Comparison of ENCODE assay signal across 8 cellular contexts in the genomic region with DNA sequence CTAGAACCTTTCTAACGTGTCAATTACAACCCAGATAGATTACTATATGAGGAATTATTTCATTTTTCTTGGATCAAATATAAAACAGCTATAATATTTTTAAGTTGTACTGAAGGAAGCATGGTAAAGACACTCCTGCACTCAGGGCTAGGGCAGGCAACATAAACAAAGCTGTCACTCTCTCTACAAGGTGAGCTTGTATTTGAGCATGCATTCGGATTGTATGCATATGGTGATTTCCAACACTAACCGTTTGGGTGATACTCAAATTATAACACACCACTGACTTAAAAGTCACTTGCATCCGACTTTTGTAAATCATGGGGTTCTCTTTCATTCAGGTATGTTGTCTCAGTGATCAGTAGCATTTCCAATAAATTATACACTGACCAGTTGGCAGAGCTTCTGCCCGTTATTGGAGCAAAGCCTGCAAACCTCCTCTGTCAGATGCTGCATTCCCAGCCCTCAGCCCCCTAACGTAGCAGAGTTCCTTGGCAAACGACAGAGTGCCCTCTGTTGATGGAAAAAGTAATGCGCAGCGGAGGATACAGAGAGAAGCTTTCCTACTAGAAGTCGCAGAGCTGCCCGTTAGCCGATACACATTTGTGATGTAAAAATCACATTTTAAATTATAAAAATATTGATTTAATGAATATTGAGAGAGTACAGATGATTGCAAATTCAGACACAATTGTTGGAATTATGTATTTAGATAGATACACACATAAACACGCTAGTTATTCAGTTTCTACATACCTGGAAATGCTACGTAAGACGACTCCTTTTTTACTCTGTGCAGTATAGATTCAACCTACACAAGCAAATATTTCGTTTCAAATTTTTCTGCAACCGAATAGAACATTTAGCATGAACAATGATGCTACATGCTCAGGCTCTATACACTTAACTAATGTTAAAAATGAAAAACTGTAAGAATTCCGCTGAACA.
A peak's percentile ranks its signal among the peaks of the same experiment; 100 is the strongest.
DNase-seq lines count a peak whose midpoint lies in the region; ATAC-seq and TF ChIP-seq lines count a peak whose summit lies in the region.

No MANE protein-coding gene starts in this region.

- H3K36me3 Mint-ChIP-seq in stimulated activated memory B cell treated with anti-CD40 and anti-IgM and Interleukin-4, amounts not matched to agents 10 μg/mL and 1 μg/mL and 100 μg/mL, for 72 hours = no peaks in the 10 kb centered on the region

- H3K27ac Mint-ChIP-seq in stimulated activated memory B cell treated with anti-CD40 and anti-IgM and Interleukin-4, amounts not matched to agents 10 μg/mL and 1 μg/mL and 100 μg/mL, for 72 hours = no peak overlapping the region

- CTCF ChIA-PET in RWPE1 (lab: Yijun Ruan, JAX) = interaction anchor here (0.5 to 5.1 kb wide), 22 partner anchors 10 to 1187 kb away, joined by 3 to 51 read pairs (median 3); no protein-coding TSS in a partner anchor

- H3K4me3 ChIP-seq in GM12875 (ENCODE audit: low read depth, low read length) = no peak overlapping the region
- H3K4me3 ChIP-seq in iPS-20b (ENCODE audit: low read length) = peak overlapping the region; percentile 64

- no peak overlapping the region for H3K4me3 Mint-ChIP-seq in stimulated activated memory B cell treated with anti-CD40 and anti-IgM and Interleukin-4, amounts not matched to agents 10 μg/mL and 1 μg/mL and 100 μg/mL, for 72 hours

- DNase-seq in AG08395 (ENCODE audit: low spot score) = peak; percentile 23
- DNase-seq in M059J (ENCODE audit: low read depth) = peak; percentile 39
- peak; percentile 53 for DNase-seq in RWPE1 (ENCODE audit: low spot score)
- peak; percentile 50 for DNase-seq in amniotic epithelial cell (ENCODE audit: low read depth)
- DNase-seq in stimulated activated CD4-positive, alpha-beta T cell treated with anti-CD3 and anti-CD28 coated beads, Interleukin-15, amount 100 ng/mL, for 24 hours = peak; percentile 55

- H3K4me1 ChIP-seq in iPS-20b (ENCODE audit: insufficient read depth, low read length) = peaks cover 26% of the 10 kb centered on the region

- no peak for ATAC-seq in stimulated activated memory B cell treated with anti-CD40 and anti-IgM and Interleukin-4, amounts not matched to agents 10 μg/mL and 1 μg/mL and 100 μg/mL, for 72 hours

- no peaks in the 10 kb centered on the region for H3K4me1 Mint-ChIP-seq in stimulated activated memory B cell treated with anti-CD40 and anti-IgM and Interleukin-4, amounts not matched to agents 10 μg/mL and 1 μg/mL and 100 μg/mL, for 72 hours

- peaks cover 28% of the 10 kb centered on the region for H3K27me3 Mint-ChIP-seq in stimulated activated memory B cell treated with anti-CD40 and anti-IgM and Interleukin-4, amounts not matched to agents 10 μg/mL and 1 μg/mL and 100 μg/mL, for 72 hours

- POLR2A ChIA-PET in RWPE1 (lab: Yijun Ruan, JAX; ENCODE audit: low non-redundant PET) = no interaction called here

- peaks cover 9% of the 10 kb centered on the region; the same call in 1 of the 2 replicates for H3K27me3 ChIP-seq in iPS-20b (ENCODE audit: insufficient read depth, low read length)

- TF ChIP-seq CTCF in GM12875 (IDR thresholded peaks at IDR 0.05; ENCODE audit: borderline replicate concordance, insufficient read depth, low read depth, low read length) (peak; percentile 36; the same call in 1 of the 2 replicates), RWPE1 (conservative IDR thresholded peaks at IDR 0.05; ENCODE audit: low read depth) (peak; percentile 71)

- no peaks in the 10 kb centered on the region for H3K36me3 ChIP-seq in iPS-20b (ENCODE audit: insufficient read depth, low read depth, low read length)

- H3K9me3 Mint-ChIP-seq in stimulated activated memory B cell treated with anti-CD40 and anti-IgM and Interleukin-4, amounts not matched to agents 10 μg/mL and 1 μg/mL and 100 μg/mL, for 72 hours = no peaks in the 10 kb centered on the region

- no peaks in the 10 kb centered on the region for H3K9me3 ChIP-seq in iPS-20b (ENCODE audit: insufficient read depth, low read depth, low read length)

- H3K9ac ChIP-seq in iPS-20b (ENCODE audit: low read depth, low read length) = peak overlapping the region; percentile 8; the same call in 1 of the 2 replicates

- H3K27ac ChIP-seq in RWPE1 (no peak overlapping the region), iPS-20b (ENCODE audit: low read length) (no peak overlapping the region)
